Comparison of ENCODE assay signal across 1 cellular context in genomic region chr18:49858309-49859005, GRCh38.
TF ChIP-seq lines count a peak whose summit lies in the region.

No MANE protein-coding gene starts in this region.

TF ChIP-seq in HepG2, 621 proteins besides CTCF, POLR2A, EP300 and RAD21 (continued from another document):
- TF ChIP-seq ZBTB37 (CRISPR knock-in tag; IDR thresholded peaks at IDR 0.05) (peak; percentile 53; the same call in 1 of the 2 replicates), NCOR1 (IDR thresholded peaks at IDR 0.05; ENCODE audit: borderline replicate concordance, low read length) (no peak), RBM39 (IDR thresholded peaks at IDR 0.05; ENCODE audit: low read depth, low read length, poor library complexity, severe bottlenecking) (no peak), SMC3 (IDR thresholded peaks at IDR 0.05; ENCODE audit: low read length) (peak; percentile 98), ZNF10 (CRISPR knock-in tag; IDR thresholded peaks at IDR 0.05; ENCODE audit: borderline replicate concordance, low read depth) (no peak), STAG1 (CRISPR knock-in tag; IDR thresholded peaks at IDR 0.05) (peak; percentile 96), ZNF205 (CRISPR knock-in tag; IDR thresholded peaks at IDR 0.05) (0 out of 2 replicates have a peak, but pooled peaks have one; percentile 44), ZBED4 (CRISPR knock-in tag; IDR thresholded peaks at IDR 0.05; ENCODE audit: borderline replicate concordance) (peak; percentile 54; the same call in 1 of the 2 replicates), FOSL2 (CRISPR knock-in tag; IDR thresholded peaks at IDR 0.05) (peak; percentile 40), SP140L (CRISPR knock-in tag; IDR thresholded peaks at IDR 0.05; ENCODE audit: borderline replicate concordance) (0 out of 2 replicates have a peak, but pooled peaks have one; percentile 35), GTF3A (CRISPR knock-in tag; conservative IDR thresholded peaks at IDR 0.05) (no peak), HDAC6 (IDR thresholded peaks at IDR 0.05; ENCODE audit: low read depth, low read length) (no peak), FOXA3 (CRISPR knock-in tag; IDR thresholded peaks at IDR 0.05) (0 out of 2 replicates have a peak, but pooled peaks have one; percentile 6), LCORL (IDR thresholded peaks at IDR 0.05) (no peak), LCORL (CRISPR knock-in tag; IDR thresholded peaks at IDR 0.05) (peak; percentile 49; the same call in 1 of the 2 replicates), IKZF5 (CRISPR knock-in tag; IDR thresholded peaks at IDR 0.05) (peak; percentile 21; the same call in 1 of the 2 replicates), ZNF251 (CRISPR knock-in tag; IDR thresholded peaks at IDR 0.05) (no peak), ZBTB25 (CRISPR knock-in tag; IDR thresholded peaks at IDR 0.05) (peak; percentile 20; the same call in 1 of the 2 replicates), ZFP62 (CRISPR knock-in tag; IDR thresholded peaks at IDR 0.05) (no peak), ERF (CRISPR knock-in tag; IDR thresholded peaks at IDR 0.05) (peak; percentile 56; the same call in 1 of the 2 replicates), MYPOP (CRISPR knock-in tag; IDR thresholded peaks at IDR 0.05) (no peak), HMGXB4 (CRISPR knock-in tag; IDR thresholded peaks at IDR 0.05; ENCODE audit: borderline replicate concordance in 1 of 2, low read depth in 1 of 2) (0 out of 4 replicates have a peak, but pooled peaks of 1 of the 2 experiments have one; percentile 55)
